In genomic region chr6:56386717-56387116, GRCh38 we compare ENCODE assay signal across 22 cellular contexts.
DNase-seq lines count a peak whose midpoint lies in the region; TF ChIP-seq lines count a peak whose summit lies in the region.
"Had no signal": no experiment of that assay in that cellular context is flagged by ENCODE, and none has a peak within 500 bp of the region (broad histone marks: within the 10 kb centered on the region; RNA-seq: fewer than 3 reads in every experiment).

No MANE protein-coding gene starts in this region.

- no peak for TF ChIP-seq POLR2A in uterus (IDR thresholded peaks at IDR 0.05)

- no peaks in the 10 kb centered on the region for H3K79me2 ChIP-seq in hepatocyte

- intact Hi-C loops in uterus (cut with DNase I; ENCODE audit: low total_unique reads) = no loop called here

- H3K27me3 ChIP-seq in hepatocyte (no peaks in the 10 kb centered on the region), uterus (no peaks in the 10 kb centered on the region)
- H3K27me3 ChIP-seq: SJSA1 had no signal

- H3K9me3 ChIP-seq in hepatocyte (ENCODE audit: low read depth) = peaks cover 9% of the 10 kb centered on the region
- H3K9me3 ChIP-seq in uterus = no peaks in the 10 kb centered on the region

- in situ Hi-C loops in GM13976 (cut with MboI; ENCODE audit: low sequenced_read_pairs, unreplicated experiment) = no loop called here

- TF ChIP-seq CTCF in hepatocyte (IDR thresholded peaks at IDR 0.05; ENCODE audit: poor library complexity) (no peak), uterus (IDR thresholded peaks at IDR 0.05) (no peak), GM13976 (IDR thresholded peaks at IDR 0.05; ENCODE audit: borderline replicate concordance, control extremely low read depth, extremely low read depth, insufficient read depth, missing control alignments) (no peak)

- H3K27ac ChIP-seq in hepatocyte (peak overlapping the region; percentile 85), uterus (peak overlapping the region; percentile 6 to 76)
- H3K27ac ChIP-seq: 22Rv1, C4-2B, HL-60, SJSA1 had no signal

- H2AFZ ChIP-seq in hepatocyte = no peak overlapping the region

- peak; percentile 3 for DNase-seq in NCI-H187 treated with DMSO at 0.1 percent for 48 hours (lab: John Stamatoyannopoulos, UW)
- no peak for DNase-seq in NCI-H187 (lab: John Stamatoyannopoulos, UW)
- peak; percentile 76 for DNase-seq in DMS79 treated with DMSO at 0.1 percent for 48 hours (lab: John Stamatoyannopoulos, UW)
- no peak for DNase-seq in hepatocyte (ENCODE audit: low spot score)
- DNase-seq in uterus = no peak
- DNase-seq in effector CD8-positive, alpha-beta T cell (lab: John Stamatoyannopoulos, UW) = no peak
- no peak for DNase-seq in GM13976 (ENCODE audit: low spot score)
- DNase-seq: Calu3; CD8-positive, alpha-beta T cell; HCEC 1CT; NCI-H1092; NCI-H1417 treated with DMSO at 0.1 percent for 48 hours; NCI-H1930; NCI-H2107; NCI-H446 treated with DMSO at 0.1 percent for 48 hours; NCI-H69; Right ventricle myocardium superior; RPMI8226 had no signal

- peaks cover 24% of the 10 kb centered on the region for H3K4me1 ChIP-seq in hepatocyte (ENCODE audit: insufficient read depth)
- H3K4me1 ChIP-seq in uterus = peaks cover 0 to 5% of the 10 kb centered on the region in 2 donors
- H3K4me1 ChIP-seq: SJSA1 had no signal

- no peak overlapping the region for H3K4me2 ChIP-seq in hepatocyte

- no peaks in the 10 kb centered on the region for H3K36me3 ChIP-seq in hepatocyte (replicated peaks; ENCODE audit: insufficient read depth, low read depth)
- no peaks in the 10 kb centered on the region for H3K36me3 ChIP-seq in uterus
- H3K36me3 ChIP-seq: SJSA1 had no signal

- no peaks in the 10 kb centered on the region for H3K9me2 ChIP-seq in hepatocyte (replicated peaks; ENCODE audit: insufficient read depth)

- WGBS in hepatocyte (ENCODE audit: low lambda C conversion rate, missing lambda C conversion rate) = 48% methylated on average over 1 of the region's 1 CpG

- no peaks in the 10 kb centered on the region for H4K20me1 ChIP-seq in hepatocyte (ENCODE audit: insufficient read depth, poor library complexity, severe bottlenecking)

- H3K4me3 ChIP-seq in hepatocyte (no peak overlapping the region), uterus (no peak overlapping the region)
- H3K4me3 ChIP-seq: SJSA1 had no signal

Comparison
In these comparisons a context has a peak if more than half of its experiments do, and no peak if none do; other contexts are left out.
1. DNase-seq: peak in NCI-H187 treated with DMSO at 0.1 percent for 48 hours (single experiment) and DMS79 treated with DMSO at 0.1 percent for 48 hours (single experiment); none in NCI-H187 (0 of 2), hepatocyte (single experiment), uterus (0 of 2), effector CD8-positive, alpha-beta T cell (single experiment) and GM13976 (single experiment).